In the genomic region with DNA sequence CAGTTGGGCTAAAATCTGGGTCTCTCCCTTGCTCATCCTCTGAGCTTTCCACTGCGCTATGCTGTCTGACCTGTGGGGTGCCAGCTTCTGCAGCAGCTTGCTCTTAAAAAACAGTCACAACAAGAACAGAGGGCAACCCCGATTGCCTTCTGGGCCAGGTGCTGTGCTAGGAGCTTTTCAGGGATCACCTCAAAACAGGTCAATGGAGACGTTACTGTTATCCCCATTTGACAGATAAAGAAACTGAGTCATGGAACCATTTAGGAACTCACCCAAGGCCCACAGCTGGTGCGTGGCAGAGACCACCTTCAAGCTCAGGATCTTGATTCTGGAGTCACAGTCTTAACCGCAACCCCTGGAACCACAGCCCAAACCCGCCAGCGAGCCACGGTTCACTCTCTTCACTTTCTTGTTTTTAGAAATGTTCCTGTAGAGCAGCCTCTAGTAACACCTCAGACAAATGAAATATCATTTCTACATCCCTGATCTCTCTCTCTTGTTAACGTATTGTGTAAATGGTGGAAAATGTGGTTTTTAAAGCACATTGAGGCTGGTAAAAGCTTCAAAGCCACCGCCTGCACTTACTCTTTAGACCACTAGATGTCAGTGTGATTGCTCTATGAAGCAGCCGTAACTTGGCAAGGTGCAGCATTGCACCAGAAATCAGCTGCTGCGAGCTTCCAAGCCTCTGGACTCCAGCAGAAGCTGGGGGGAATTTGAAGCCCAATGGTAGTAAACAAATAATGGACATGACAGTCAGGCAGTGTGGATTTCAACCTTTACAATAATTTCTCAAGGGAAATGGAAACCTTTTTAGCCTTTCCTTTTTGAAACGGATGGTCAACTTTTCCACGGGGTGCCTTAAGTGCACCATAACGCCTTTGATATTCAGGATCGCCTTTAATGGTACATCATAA, we compare ENCODE assay signal across 8 cellular contexts. TPM values are rescaled to one million over a fixed set of nuclear protein-coding genes. Genes with fewer than 3 reads are reported as not detected.
DNase-seq lines count a peak whose midpoint lies in the region; ATAC-seq and TF ChIP-seq lines count a peak whose summit lies in the region.

No MANE protein-coding gene starts in this region.

- H3K9me3 Mint-ChIP-seq in activated naive CD4-positive, alpha-beta T cell treated with anti-CD3 and anti-CD28 coated beads, Interleukin-2, amount 50 U/mL, for 72 hours: peaks cover 0 to 8% of the 10 kb centered on the region in 2 donors
- no peaks in the 10 kb centered on the region for H3K9me3 Mint-ChIP-seq in glutamatergic neuron (ENCODE audit: unreplicated experiment)

- no peaks in the 10 kb centered on the region for H3K27me3 Mint-ChIP-seq in glutamatergic neuron (ENCODE audit: unreplicated experiment)

- H3K14ac ChIP-seq in trophoblast cell (ENCODE audit: low read length): no peak overlapping the region

- no peaks in the 10 kb centered on the region for H3K4me1 Mint-ChIP-seq in glutamatergic neuron (ENCODE audit: low read depth, unreplicated experiment)

- no peak overlapping the region for H2AFZ ChIP-seq in trophoblast cell (ENCODE audit: insufficient read depth, low read length, poor library complexity)

- H4K12ac ChIP-seq in trophoblast cell (ENCODE audit: low read depth, low read length): no peak overlapping the region

- H4K91ac ChIP-seq in trophoblast cell (ENCODE audit: low read depth, low read length): peak overlapping the region; percentile 65

- H2BK5ac ChIP-seq in trophoblast cell (ENCODE audit: low read depth, low read length, poor library complexity): peak overlapping the region; percentile 56

- POLR2A ChIA-PET in HEK293 (lab: Yijun Ruan, JAX): no interaction called here

- peak overlapping the region; percentile 73 for H2BK12ac ChIP-seq in trophoblast cell (ENCODE audit: low read length)

- no peaks in the 10 kb centered on the region for H3K27me3 ChIP-seq in GM06990 (replicated peaks; ENCODE audit: control insufficient read depth, insufficient read depth, low read length)
- H3K27me3 ChIP-seq in trophoblast cell (ENCODE audit: insufficient read depth, low read length): no peaks in the 10 kb centered on the region
- no peaks in the 10 kb centered on the region for H3K27me3 ChIP-seq in vagina

- intact Hi-C loops in vagina (cut with DNase I): loop anchor here (2.0 to 10.0 kb wide), 2 partner anchors 65 to 347 kb away; no protein-coding TSS in a partner anchor

- DNase-seq in GM06990 (ENCODE audit: extremely low read depth, insufficient read length) (peak; percentile 23), NB4 (ENCODE audit: low read depth) (peak; percentile 85), SKM-1 (lab: John Stamatoyannopoulos, UW; ENCODE audit: unreplicated experiment) (peak; percentile 66), glutamatergic neuron (peak; percentile 55), trophoblast cell (peak; percentile 85 to 96), vagina (ENCODE audit: extremely low spot score in 2 of 2) (no peak)
- peak; percentile 80 to 85 for DNase-seq in activated naive CD4-positive, alpha-beta T cell treated with anti-CD3 and anti-CD28 coated beads, Interleukin-2, amount 50 U/mL, for 72 hours (ENCODE audit: low spot score in 2 of 2)

- WGBS in trophoblast cell (ENCODE audit: extremely low coverage, insufficient coverage, insufficient read length): no CpG with 5 or more reads among the region's 16 CpGs

- H3K23ac ChIP-seq in trophoblast cell (ENCODE audit: low read length): no peak overlapping the region

- peak; percentile 77 to 80 for ATAC-seq in activated naive CD4-positive, alpha-beta T cell treated with anti-CD3 and anti-CD28 coated beads, Interleukin-2, amount 50 U/mL, for 72 hours

- CTCF ChIA-PET in HEK293 (lab: Yijun Ruan, JAX): interaction anchor here (0.6 to 3.8 kb wide), 58 partner anchors 8 to 1485 kb away, joined by 3 to 41 read pairs (median 4); a partner anchor contains a TSS

- H3K9ac ChIP-seq in trophoblast cell (ENCODE audit: low read length): no peak overlapping the region

- H3K36me3 Mint-ChIP-seq in activated naive CD4-positive, alpha-beta T cell treated with anti-CD3 and anti-CD28 coated beads, Interleukin-2, amount 50 U/mL, for 72 hours: no peaks in the 10 kb centered on the region
- no peaks in the 10 kb centered on the region for H3K36me3 Mint-ChIP-seq in glutamatergic neuron (ENCODE audit: unreplicated experiment)

- peaks cover 3% of the 10 kb centered on the region for H3K79me2 ChIP-seq in trophoblast cell (ENCODE audit: control insufficient read depth, insufficient read depth, low read length, poor library complexity)

- H3K27ac Mint-ChIP-seq in activated naive CD4-positive, alpha-beta T cell treated with anti-CD3 and anti-CD28 coated beads, Interleukin-2, amount 50 U/mL, for 72 hours: peak overlapping the region; percentile 83 to 96
- no peak overlapping the region for H3K27ac Mint-ChIP-seq in glutamatergic neuron (ENCODE audit: unreplicated experiment)

- TF ChIP-seq POLR2A in NB4 (IDR thresholded peaks at IDR 0.05; ENCODE audit: extremely low read depth, insufficient read length) (no peak), vagina (IDR thresholded peaks at IDR 0.05) (no peak)

- no peak overlapping the region for H3K27ac ChIP-seq in HEK293 (ENCODE audit: extremely low read depth, low read depth, low read length)
- no peak overlapping the region for H3K27ac ChIP-seq in trophoblast cell (ENCODE audit: low read depth, low read length)
- H3K27ac ChIP-seq in vagina: peak overlapping the region; percentile 57

- peak overlapping the region; percentile 87 for H2AK5ac ChIP-seq in trophoblast cell (ENCODE audit: low read length)

- peak overlapping the region; percentile 3 for H3K4me2 ChIP-seq in trophoblast cell (ENCODE audit: low read length)

- peaks cover 13% of the 10 kb centered on the region for H3K79me1 ChIP-seq in trophoblast cell (ENCODE audit: low read length)

- H3K4me3 ChIP-seq in GM06990 (replicated peaks; ENCODE audit: low read depth, low read length) (no peak overlapping the region), HEK293 (ENCODE audit: low read depth, low read length) (no peak overlapping the region), NB4 (ENCODE audit: low read depth, low read length) (no peak overlapping the region), trophoblast cell (ENCODE audit: low read depth, low read length) (no peak overlapping the region), vagina (no peak overlapping the region)

- H2BK120ac ChIP-seq in trophoblast cell (ENCODE audit: insufficient read depth, low read length, poor library complexity): no peak overlapping the region

- H4K8ac ChIP-seq in trophoblast cell (ENCODE audit: low read depth, low read length): peak overlapping the region; percentile 29

- TF ChIP-seq CTCF in GM06990 (IDR thresholded peaks at IDR 0.05; ENCODE audit: insufficient read depth, low read length, poor library complexity, severe bottlenecking) (peak; percentile 87), HEK293 (tag by site-specific recombination; IDR thresholded peaks at IDR 0.05) (peak; percentile 80), NB4 (IDR thresholded peaks at IDR 0.05; ENCODE audit: low read depth, low read length) (peak; percentile 87), glutamatergic neuron (IDR thresholded peaks at IDR 0.05; ENCODE audit: partially characterized antibody, unreplicated experiment) (peak; percentile 93), vagina (IDR thresholded peaks at IDR 0.05) (peak; percentile 92 to 96 (median 92))

- H3K4me1 ChIP-seq in HEK293 (ENCODE audit: control insufficient read depth, insufficient read depth, low read length) (no peaks in the 10 kb centered on the region), trophoblast cell (ENCODE audit: control insufficient read depth in 1 of 2, insufficient read depth in 2 of 2, low read length in 2 of 2) (peaks cover 12 to 19% of the 10 kb centered on the region in 2 experiments), vagina (peaks cover 14% of the 10 kb centered on the region)

- H3K18ac ChIP-seq in trophoblast cell (ENCODE audit: low read length): peak overlapping the region; percentile 71

- H3K36me3 ChIP-seq in GM06990 (ENCODE audit: control insufficient read depth, insufficient read depth, low read length): no peaks in the 10 kb centered on the region
- no peaks in the 10 kb centered on the region for H3K36me3 ChIP-seq in HEK293 (ENCODE audit: control insufficient read depth in 2 of 2, insufficient read depth in 1 of 2, low read length in 2 of 2)
- H3K36me3 ChIP-seq in trophoblast cell (ENCODE audit: control insufficient read depth in 1 of 2, insufficient read depth in 2 of 2, low read length in 2 of 2): no peaks in the 10 kb centered on the region
- no peaks in the 10 kb centered on the region for H3K36me3 ChIP-seq in vagina

- H3K4ac ChIP-seq in trophoblast cell (ENCODE audit: low read depth, low read length): peak overlapping the region; percentile 77

- H3K4me3 Mint-ChIP-seq in glutamatergic neuron (ENCODE audit: unreplicated experiment): no peak overlapping the region

- H3K9me3 ChIP-seq in HEK293 (ENCODE audit: control insufficient read depth, insufficient read depth, low read depth, low read length) (no peaks in the 10 kb centered on the region), trophoblast cell (ENCODE audit: insufficient read depth, low read depth, low read length) (no peaks in the 10 kb centered on the region), vagina (no peaks in the 10 kb centered on the region)

TF ChIP-seq in HEK293, 187 proteins besides CTCF, POLR2A, EP300 and RAD21 (continues in another document):
- TF ChIP-seq ZNF2 (tag by site-specific recombination; IDR thresholded peaks at IDR 0.05): peak; percentile 85
- TF ChIP-seq ZNF629 (tag by site-specific recombination; IDR thresholded peaks at IDR 0.05): no peak
- peak; percentile 99 for TF ChIP-seq TCF7L2 (IDR thresholded peaks at IDR 0.05; ENCODE audit: borderline replicate concordance, low read depth, low read length)
- TF ChIP-seq ZNF548 (tag by site-specific recombination; IDR thresholded peaks at IDR 0.05): peak; percentile 98
- peak; percentile 86 for TF ChIP-seq ZNF654 (tag by site-specific recombination; IDR thresholded peaks at IDR 0.05; ENCODE audit: low read depth)
- no peak for TF ChIP-seq IKZF3 (tag by site-specific recombination; IDR thresholded peaks at IDR 0.05)
- no peak for TF ChIP-seq ZNF585B (tag by site-specific recombination; IDR thresholded peaks at IDR 0.05)

RNA-seq across cellular contexts. Expression of a gene that starts 1.7 kb away (rescaled TPM):
- 100 to 1,000 TPM; 161 to 168 TPM for total RNA-seq in activated naive CD4-positive, alpha-beta T cell treated with anti-CD3 and anti-CD28 coated beads, Interleukin-2, amount 50 U/mL, for 72 hours
- not detected for total RNA-seq in glutamatergic neuron (ENCODE audit: unreplicated experiment)
- 58.3 and 63.0 TPM in 2 replicates for polyA plus RNA-seq in trophoblast cell (2013)
- total RNA-seq in vagina: 10.8 TPM

Comparison
In these comparisons a context has a peak if more than half of its experiments do, and no peak if none do; other contexts are left out.
1. DNase-seq: peak in GM06990 (single experiment), NB4 (single experiment), SKM-1 (single experiment), activated naive CD4-positive, alpha-beta T cell treated with anti-CD3 and anti-CD28 coated beads, Interleukin-2, amount 50 U/mL, for 72 hours (2 of 2), glutamatergic neuron (single experiment) and trophoblast cell (2 of 2); none in vagina (0 of 2).
2. RNA of a gene that starts 1.7 kb away (total RNA-seq): 161 to 168 TPM in activated naive CD4-positive, alpha-beta T cell treated with anti-CD3 and anti-CD28 coated beads, Interleukin-2, amount 50 U/mL, for 72 hours; 10.8 TPM in vagina (single experiment) and not detected in glutamatergic neuron (single experiment); every median in the first group is over 10 times any median in the second.
3. Peak in every context shown above with its lines, with median percentiles within 50 percentile points of each other: CTCF ChIP-seq.